8 cellular contexts compared by ENCODE assay signal in genomic region chr10:69088801-69089501, GRCh38. TPM values are rescaled to one million over a fixed set of nuclear protein-coding genes. Genes with fewer than 3 reads are reported as not detected.
DNase-seq lines count a peak whose midpoint lies in the region; ATAC-seq and TF ChIP-seq lines count a peak whose summit lies in the region.

No MANE protein-coding gene starts in this region.

- ATAC-seq in HG03039 (IDR thresholded peaks at IDR 0.05; ENCODE audit: unreplicated experiment) (no peak), left lobe of liver (no peak), HG02610 (IDR thresholded peaks at IDR 0.05; ENCODE audit: unreplicated experiment) (no peak), HG02798 (IDR thresholded peaks at IDR 0.05; ENCODE audit: poor library complexity, unreplicated experiment) (no peak)

- in situ Hi-C loops in GM13976 (cut with MboI; ENCODE audit: low sequenced_read_pairs, unreplicated experiment): no loop called here

- peak; percentile 48 for DNase-seq in GM13976 (ENCODE audit: low spot score)
- DNase-seq in NCI-H226: peak; percentile 22
- peak; percentile 85 to 89 for DNase-seq in cardiac fibroblast (ENCODE audit: low read depth in 2 of 2)
- DNase-seq in non-pigmented ciliary epithelial cell (ENCODE audit: low read depth): peak; percentile 66
- DNase-seq in left lobe of liver (ENCODE audit: low spot score): no peak

- TF ChIP-seq CTCF in GM13976 (IDR thresholded peaks at IDR 0.05; ENCODE audit: borderline replicate concordance, control extremely low read depth, extremely low read depth, insufficient read depth, missing control alignments) (no peak), cardiac fibroblast (IDR thresholded peaks at IDR 0.05; ENCODE audit: low read depth, low read length) (no peak)

- H3K4me3 ChIP-seq in cardiac fibroblast (replicated peaks in 1 of 2; ENCODE audit: low read depth in 2 of 2, low read length in 2 of 2): peak overlapping the region; percentile 55 to 62

RNA-seq across cellular contexts. Expression of gene SRGN, which starts 1.0 kb away (rescaled TPM):
- 29.1 TPM for total RNA-seq in left lobe of liver

RNA-seq across cellular contexts. Expression of gene VPS26A, which starts 35.0 kb away (rescaled TPM):
- 15.1 TPM for total RNA-seq in left lobe of liver
